ENCODE assay signal across 8 cellular contexts in the genomic region with DNA sequence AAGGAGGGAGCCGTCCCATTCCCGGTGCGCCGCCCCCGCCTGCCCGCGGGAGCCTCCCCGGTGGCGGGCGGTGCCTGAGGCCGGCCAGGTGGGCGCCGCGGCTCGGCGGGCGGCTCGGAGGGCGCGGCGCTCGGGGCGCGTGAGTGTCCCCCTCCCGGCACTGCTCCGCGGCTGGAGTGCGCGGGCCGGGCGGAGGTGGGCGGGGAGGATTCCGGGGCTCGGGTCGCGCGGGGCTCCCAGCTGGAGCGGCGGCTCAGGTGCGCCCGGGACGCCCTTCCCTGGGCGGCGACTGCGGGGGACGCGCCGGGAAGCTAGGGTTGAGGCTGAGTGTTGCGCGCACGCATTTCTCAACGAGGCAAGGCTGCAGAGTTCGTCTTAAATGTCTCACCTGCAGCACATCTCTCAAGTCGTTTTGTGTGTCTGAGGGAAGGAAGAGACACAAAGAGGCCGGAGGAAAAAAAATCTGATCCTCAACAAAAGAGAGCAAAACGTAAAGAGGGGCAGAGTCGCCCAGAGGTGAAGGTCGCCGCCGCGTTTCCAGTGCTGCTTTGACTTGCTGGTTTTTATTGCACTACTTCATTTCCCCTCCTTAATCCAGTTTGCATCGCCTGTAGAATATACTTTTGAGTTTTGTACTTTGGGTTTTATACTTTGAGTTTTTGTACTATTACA.
DNase-seq lines count a peak whose midpoint lies in the region; ATAC-seq and TF ChIP-seq lines count a peak whose summit lies in the region.

No MANE protein-coding gene starts in this region.

- ATAC-seq in activated naive CD8-positive, alpha-beta T cell treated with anti-CD3 and anti-CD28 coated beads, Interleukin-2, amount 10 ng/mL, durations not matched to agents 7 days and 5 days (ENCODE audit: low read depth), result no peak
- ATAC-seq in stimulated activated naive CD8-positive, alpha-beta T cell treated with anti-CD3 and anti-CD28 coated beads, Interleukin-15, Interleukin-2, amounts not matched to agents 100 U/mL and 50 U/mL, for 24 hours, result no peak

- POLR2A ChIA-PET in activated naive CD8-positive, alpha-beta T cell treated with anti-CD3 and anti-CD28 coated beads, Interleukin-2, amount 10 ng/mL, durations not matched to agents 7 days and 5 days (lab: Charles Lee), result no interaction called here
- POLR2A ChIA-PET in GM10248 (lab: Yijun Ruan, JAX), result no interaction called here

- peaks cover 2% of the 10 kb centered on the region for H3K9me3 Mint-ChIP-seq in activated naive CD8-positive, alpha-beta T cell treated with anti-CD3 and anti-CD28 coated beads, Interleukin-2, amount 10 ng/mL, durations not matched to agents 7 days and 5 days

- peak overlapping the region; percentile 54 for H3K4me3 Mint-ChIP-seq in activated naive CD8-positive, alpha-beta T cell treated with anti-CD3 and anti-CD28 coated beads, Interleukin-2, amount 10 ng/mL, durations not matched to agents 7 days and 5 days

- CTCF ChIA-PET in GM10248 (lab: Yijun Ruan, JAX), result interaction anchor here (1.1 to 1.7 kb wide), 2 partner anchors 18 to 33 kb away, joined by 3 to 4 read pairs; no protein-coding TSS in a partner anchor

- peaks cover 71% of the 10 kb centered on the region for H3K27me3 Mint-ChIP-seq in activated naive CD8-positive, alpha-beta T cell treated with anti-CD3 and anti-CD28 coated beads, Interleukin-2, amount 10 ng/mL, durations not matched to agents 7 days and 5 days

- TF ChIP-seq CTCF in GM10248 (IDR thresholded peaks at IDR 0.05; ENCODE audit: control extremely low read depth, extremely low read depth, low read depth, missing control alignments), result no peak

- DNase-seq in DMS53 (lab: John Stamatoyannopoulos, UW) (peak; percentile 66), DMS53 treated with DMSO at 0.1 percent for 48 hours (lab: John Stamatoyannopoulos, UW; ENCODE audit: unreplicated experiment) (no peak), kidney tubule cell (ENCODE audit: low spot score) (peak; percentile 35), GM10248 (ENCODE audit: extremely low spot score) (no peak), GM03348 (ENCODE audit: low spot score) (no peak), NCI-H1092 treated with DMSO at 0.1 percent for 48 hours (lab: John Stamatoyannopoulos, UW) (no peak)
- peak; percentile 35 for DNase-seq in activated naive CD8-positive, alpha-beta T cell treated with anti-CD3 and anti-CD28 coated beads, Interleukin-2, amount 10 ng/mL, durations not matched to agents 7 days and 5 days
- DNase-seq in stimulated activated naive CD8-positive, alpha-beta T cell treated with anti-CD3 and anti-CD28 coated beads, Interleukin-15, Interleukin-2, amounts not matched to agents 100 U/mL and 50 U/mL, for 24 hours, result peak; percentile 4

- H3K4me1 Mint-ChIP-seq in activated naive CD8-positive, alpha-beta T cell treated with anti-CD3 and anti-CD28 coated beads, Interleukin-2, amount 10 ng/mL, durations not matched to agents 7 days and 5 days, result peaks cover 6% of the 10 kb centered on the region

- H3K27ac Mint-ChIP-seq in activated naive CD8-positive, alpha-beta T cell treated with anti-CD3 and anti-CD28 coated beads, Interleukin-2, amount 10 ng/mL, durations not matched to agents 7 days and 5 days, result no peak overlapping the region

- H3K36me3 Mint-ChIP-seq in activated naive CD8-positive, alpha-beta T cell treated with anti-CD3 and anti-CD28 coated beads, Interleukin-2, amount 10 ng/mL, durations not matched to agents 7 days and 5 days, result no peaks in the 10 kb centered on the region

Comparison
In these comparisons a context has a peak if more than half of its experiments do, and no peak if none do; other contexts are left out.
1. DNase-seq: peak in DMS53 (single experiment), activated naive CD8-positive, alpha-beta T cell treated with anti-CD3 and anti-CD28 coated beads, Interleukin-2, amount 10 ng/mL, durations not matched to agents 7 days and 5 days (single experiment), kidney tubule cell (single experiment) and stimulated activated naive CD8-positive, alpha-beta T cell treated with anti-CD3 and anti-CD28 coated beads, Interleukin-15, Interleukin-2, amounts not matched to agents 100 U/mL and 50 U/mL, for 24 hours (single experiment); none in DMS53 treated with DMSO at 0.1 percent for 48 hours (single experiment), GM10248 (single experiment), GM03348 (single experiment) and NCI-H1092 treated with DMSO at 0.1 percent for 48 hours (single experiment).